In genomic region chr10:27742195-27742925, GRCh38 we compare ENCODE assay signal across 8 cellular contexts. TPM values are rescaled to one million over a fixed set of nuclear protein-coding genes. Genes with fewer than 3 reads are reported as not detected.
DNase-seq lines count a peak whose midpoint lies in the region; ATAC-seq and TF ChIP-seq lines count a peak whose summit lies in the region.

No MANE protein-coding gene starts in this region.

- intact Hi-C loops in Right ventricle myocardium inferior (cut with DNase I) (loop anchor here (2.0 to 5.0 kb wide), 2 partner anchors 436 to 500 kb away; no protein-coding TSS in a partner anchor), testis (cut with DNase I; ENCODE audit: low total_unique reads) (no loop called here)

- H3K36me3 ChIP-seq in SJSA1 (no peaks in the 10 kb centered on the region), testis (ENCODE audit: low read depth, missing control alignments) (no peaks in the 10 kb centered on the region)

- H3K36me3 Mint-ChIP-seq in activated naive CD4-positive, alpha-beta T cell treated with anti-CD3 and anti-CD28 coated beads, Interleukin-2, amount 50 U/mL, for 24 hours, result peaks cover 2% of the 10 kb centered on the region
- H3K36me3 Mint-ChIP-seq in osteocyte (ENCODE audit: unreplicated experiment), result peaks cover 14% of the 10 kb centered on the region

- H3K9me3 Mint-ChIP-seq in activated naive CD4-positive, alpha-beta T cell treated with anti-CD3 and anti-CD28 coated beads, Interleukin-2, amount 50 U/mL, for 24 hours, result no peaks in the 10 kb centered on the region
- H3K9me3 Mint-ChIP-seq in osteocyte (ENCODE audit: unreplicated experiment), result no peaks in the 10 kb centered on the region

- H3K27ac Mint-ChIP-seq in activated naive CD4-positive, alpha-beta T cell treated with anti-CD3 and anti-CD28 coated beads, Interleukin-2, amount 50 U/mL, for 24 hours, result peak overlapping the region; percentile 72
- H3K27ac Mint-ChIP-seq in osteocyte (ENCODE audit: unreplicated experiment), result peak overlapping the region; percentile 91

- ATAC-seq in GM21360 (IDR thresholded peaks at IDR 0.05; ENCODE audit: unreplicated experiment) (peak; percentile 93), Right ventricle myocardium inferior (peak; percentile 97)

- H3K4me3 ChIP-seq in SJSA1 (peak overlapping the region; percentile 34), testis (peak overlapping the region; percentile 38 to 59)

- H3K27me3 ChIP-seq in SJSA1 (replicated peaks) (peaks cover 61% of the 10 kb centered on the region), testis (no peaks in the 10 kb centered on the region)

- WGBS in testis, 2 donors, result 1 to 2% methylated on average over 26 to 65 of the region's 71 CpGs

- H3K4me1 ChIP-seq in SJSA1 (replicated peaks) (peaks cover 36% of the 10 kb centered on the region), testis (peaks cover 31% of the 10 kb centered on the region)

- in situ Hi-C loops in Caki2 (cut with HindIII; ENCODE audit: low pct_unique_long_range_greater_than_20kb, low sequenced_read_pairs), result no loop called here

- peak overlapping the region; percentile 89 for H3K4me3 Mint-ChIP-seq in activated naive CD4-positive, alpha-beta T cell treated with anti-CD3 and anti-CD28 coated beads, Interleukin-2, amount 50 U/mL, for 24 hours
- H3K4me3 Mint-ChIP-seq in osteocyte (ENCODE audit: unreplicated experiment), result peak overlapping the region; percentile 87

- DNase-seq in Caki2 (ENCODE audit: low read depth), result peak; percentile 70
- DNase-seq in HT1080 (ENCODE audit: low read depth), result peak; percentile 75
- DNase-seq in SJSA1 (ENCODE audit: low read depth in 1 of 2, low spot score in 2 of 2), result peak; percentile 58 to 65
- DNase-seq in Right ventricle myocardium inferior (ENCODE audit: missing footprints), result peak; percentile 88
- DNase-seq in osteocyte (ENCODE audit: extremely low spot score, unreplicated experiment), result peak; percentile 95
- DNase-seq in testis, result peak; percentile 83

- TF ChIP-seq POLR2A in testis (IDR thresholded peaks at IDR 0.05), result no peak

- peaks cover 36% of the 10 kb centered on the region for H3K4me1 Mint-ChIP-seq in activated naive CD4-positive, alpha-beta T cell treated with anti-CD3 and anti-CD28 coated beads, Interleukin-2, amount 50 U/mL, for 24 hours
- peaks cover 30% of the 10 kb centered on the region for H3K4me1 Mint-ChIP-seq in osteocyte (ENCODE audit: unreplicated experiment)

- peaks cover 15% of the 10 kb centered on the region for H3K9me3 ChIP-seq in SJSA1 (replicated peaks)
- no peaks in the 10 kb centered on the region for H3K9me3 ChIP-seq in testis

- peaks cover 41% of the 10 kb centered on the region for H3K27me3 Mint-ChIP-seq in activated naive CD4-positive, alpha-beta T cell treated with anti-CD3 and anti-CD28 coated beads, Interleukin-2, amount 50 U/mL, for 24 hours
- H3K27me3 Mint-ChIP-seq in osteocyte (ENCODE audit: unreplicated experiment), result peaks cover 9% of the 10 kb centered on the region

- H3K27ac ChIP-seq in SJSA1 (no peak overlapping the region), testis (peak overlapping the region; percentile 51 to 80)

- TF ChIP-seq CTCF in osteocyte (IDR thresholded peaks at IDR 0.05) (peak; percentile 90), testis (IDR thresholded peaks at IDR 0.05) (peak; percentile 48 to 71 (median 55))

RNA-seq across cellular contexts. Expression of gene MKX, which starts 3.3 kb away (rescaled TPM):
- total RNA-seq in Caki2 (2014; rRNA removed; shearing (Covaris generic); ENCODE audit: low replicate concordance), result not detected in 2 replicates
- total RNA-seq in HT1080 (2014; rRNA removed; shearing (Covaris generic)), result 0.10 TPM in 1 of 2 replicates, not detected in the other
- polyA plus RNA-seq in HT1080 (2015; cell fraction: cytosol; rRNA removed), result 0.26 and 0.30 TPM in 2 replicates
- polyA plus RNA-seq in HT1080 (2015; cell fraction: nucleus; rRNA removed), result 0.11 TPM in 2 replicates
- total RNA-seq in SJSA1 (2014; rRNA removed; shearing (Covaris generic)), result not detected in 2 replicates
- total RNA-seq in Right ventricle myocardium inferior, result 0.14 TPM
- 20.5 and 21.5 TPM in 2 replicates for total RNA-seq in osteocyte
- total RNA-seq in testis, result 1 to 10 TPM; 1.7 to 4.2 TPM
- polyA plus RNA-seq in testis (ENCODE audit: insufficient read depth, low read depth, low replicate concordance), result 1.1 TPM
